In genomic region chr10:129400426-129400825, GRCh38 we compare ENCODE assay signal across 26 cellular contexts.
A peak's percentile ranks its signal among the peaks of the same experiment; 100 is the strongest.
DNase-seq lines count a peak whose midpoint lies in the region; FAIRE-seq and TF ChIP-seq lines count a peak whose summit lies in the region.
"Had no signal": no experiment of that assay in that cellular context is flagged by ENCODE, and none has a peak within 500 bp of the region (broad histone marks: within the 10 kb centered on the region; RNA-seq: fewer than 3 reads in every experiment).

No MANE protein-coding gene starts in this region.

- H3K27me3 ChIP-seq in WERI-Rb-1 (ENCODE audit: insufficient read depth, low read depth, severe bottlenecking) (no peaks in the 10 kb centered on the region), esophagus muscularis mucosa (no peaks in the 10 kb centered on the region), neural progenitor cell (no peaks in the 10 kb centered on the region)
- H3K27me3 ChIP-seq: BLaER1 treated with 17β-estradiol and CSF1 and Interleukin-3, amounts not matched to agents 10 nM and 100 nM had no signal

- FAIRE-seq in frontal cortex (lab: Jason Lieb, UNC): no peak
- FAIRE-seq: A549, GM12878, GM12892, GM18507 had no signal

- H3K4me3 ChIP-seq in WERI-Rb-1 (ENCODE audit: low read depth, low read length) (no peak overlapping the region), esophagus muscularis mucosa (no peak overlapping the region), neural progenitor cell (no peak overlapping the region)
- H3K4me3 ChIP-seq: A549; BLaER1 treated with 17β-estradiol and CSF1 and Interleukin-3, amounts not matched to agents 10 nM and 100 nM; GM12878 had no signal

- no peaks in the 10 kb centered on the region for H3K36me3 Mint-ChIP-seq in neural progenitor cell
- H3K36me3 Mint-ChIP-seq: CD8-positive, alpha-beta T cell had no signal

- no peak overlapping the region for H3K27ac Mint-ChIP-seq in neural progenitor cell
- H3K27ac Mint-ChIP-seq: B cell; CD4-positive, alpha-beta T cell; CD8-positive, alpha-beta T cell had no signal

- no peak overlapping the region for H3K4me3 Mint-ChIP-seq in neural progenitor cell
- H3K4me3 Mint-ChIP-seq: B cell; CD4-positive, alpha-beta T cell; CD8-positive, alpha-beta T cell had no signal

- DNase-seq in NCI-H82 (lab: John Stamatoyannopoulos, UW) (peak; percentile 34), NCI-H82 treated with DMSO at 0.1 percent for 48 hours (lab: John Stamatoyannopoulos, UW; ENCODE audit: unreplicated experiment) (no peak), WERI-Rb-1 (peak; percentile 72), esophagus muscularis mucosa (ENCODE audit: extremely low spot score) (peak; percentile 50), neural progenitor cell (ENCODE audit: low spot score) (peak; percentile 22), frontal cortex (ENCODE audit: low spot score in 2 of 2) (no peak), NCI-H1436 treated with DMSO at 0.1 percent for 48 hours (lab: John Stamatoyannopoulos, UW) (no peak), HK-2 (ENCODE audit: unreplicated experiment) (no peak)
- DNase-seq: AML-193; CD4-positive, alpha-beta T cell; CD8-positive, alpha-beta T cell; DMS 273 treated with DMSO at 0.1 percent for 48 hours; DMS153; DMS53; DMS79; DND-41; EL; GDM1 had no signal

- intact Hi-C loops in esophagus muscularis mucosa (cut with DNase I): no loop called here

- H2AFZ ChIP-seq in neural progenitor cell (replicated peaks): no peak overlapping the region

- WGBS in esophagus muscularis mucosa: 78% methylated on average over 5 of the region's 5 CpGs

- H3K27me3 Mint-ChIP-seq in neural progenitor cell (ENCODE audit: insufficient read depth, low read depth): peaks cover 6% of the 10 kb centered on the region
- H3K27me3 Mint-ChIP-seq: B cell had no signal

- H3K9me3 ChIP-seq in WERI-Rb-1 (ENCODE audit: severe bottlenecking): no peaks in the 10 kb centered on the region
- H3K9me3 ChIP-seq in esophagus muscularis mucosa: no peaks in the 10 kb centered on the region
- H3K9me3 ChIP-seq in neural progenitor cell (ENCODE audit: low read depth): no peaks in the 10 kb centered on the region
- H3K9me3 ChIP-seq: A549 had no signal

- H3K4me1 ChIP-seq in esophagus muscularis mucosa: peaks cover 0 to 4% (median 0%) of the 10 kb centered on the region in 4 donors
- peaks cover 19% of the 10 kb centered on the region for H3K4me1 ChIP-seq in neural progenitor cell
- H3K4me1 ChIP-seq: A549; BLaER1 treated with 17β-estradiol and CSF1 and Interleukin-3, amounts not matched to agents 10 nM and 100 nM had no signal

- H4K20me1 ChIP-seq in neural progenitor cell (ENCODE audit: low read depth): no peaks in the 10 kb centered on the region
- H4K20me1 ChIP-seq: BLaER1 treated with 17β-estradiol and CSF1 and Interleukin-3, amounts not matched to agents 10 nM and 100 nM had no signal

- no peak overlapping the region for H3K9ac ChIP-seq in neural progenitor cell
- H3K9ac ChIP-seq: BLaER1 treated with 17β-estradiol and CSF1 and Interleukin-3, amounts not matched to agents 10 nM and 100 nM had no signal

- no peaks in the 10 kb centered on the region for H3K79me2 ChIP-seq in neural progenitor cell (ENCODE audit: low read depth)

- no peak for TF ChIP-seq EP300 in esophagus muscularis mucosa (IDR thresholded peaks at IDR 0.05)

- 0 out of 2 replicates have a peak, but pooled peaks have one; percentile 7 for TF ChIP-seq CTCF in WERI-Rb-1 (IDR thresholded peaks at IDR 0.05; ENCODE audit: low read depth, low read length)
- no peak for TF ChIP-seq CTCF in esophagus muscularis mucosa (IDR thresholded peaks at IDR 0.05)
- TF ChIP-seq CTCF in neural progenitor cell (IDR thresholded peaks at IDR 0.05): no peak

- no peak overlapping the region for H3K27ac ChIP-seq in WERI-Rb-1
- no peak overlapping the region for H3K27ac ChIP-seq in esophagus muscularis mucosa (replicated peaks in 1 of 4)
- H3K27ac ChIP-seq in neural progenitor cell: no peak overlapping the region
- H3K27ac ChIP-seq: 22Rv1; A549; BLaER1 treated with 17β-estradiol and CSF1 and Interleukin-3, amounts not matched to agents 10 nM and 100 nM; C4-2B had no signal

- no peaks in the 10 kb centered on the region for H3F3A ChIP-seq in neural progenitor cell (ENCODE audit: low read depth)

- H3K4me2 ChIP-seq in neural progenitor cell: no peak overlapping the region
- H3K4me2 ChIP-seq: A549; BLaER1 treated with 17β-estradiol and CSF1 and Interleukin-3, amounts not matched to agents 10 nM and 100 nM had no signal

- H3K9me3 Mint-ChIP-seq in neural progenitor cell: no peaks in the 10 kb centered on the region
- H3K9me3 Mint-ChIP-seq: CD4-positive, alpha-beta T cell; CD8-positive, alpha-beta T cell had no signal

- peaks cover 17% of the 10 kb centered on the region for H3K4me1 Mint-ChIP-seq in neural progenitor cell
- H3K4me1 Mint-ChIP-seq: B cell had no signal

- H3K36me3 ChIP-seq in WERI-Rb-1: no peaks in the 10 kb centered on the region
- no peaks in the 10 kb centered on the region for H3K36me3 ChIP-seq in esophagus muscularis mucosa
- H3K36me3 ChIP-seq in neural progenitor cell: no peaks in the 10 kb centered on the region
- H3K36me3 ChIP-seq: BLaER1 treated with 17β-estradiol and CSF1 and Interleukin-3, amounts not matched to agents 10 nM and 100 nM had no signal

- no peak for TF ChIP-seq POLR2A in esophagus muscularis mucosa (IDR thresholded peaks at IDR 0.05; ENCODE audit: low read depth)

Comparison
In these comparisons a context has a peak if more than half of its experiments do, and no peak if none do; other contexts are left out.
1. DNase-seq: peak in NCI-H82 (single experiment), WERI-Rb-1 (single experiment), esophagus muscularis mucosa (single experiment) and neural progenitor cell (single experiment); none in NCI-H82 treated with DMSO at 0.1 percent for 48 hours (single experiment), frontal cortex (0 of 2), NCI-H1436 treated with DMSO at 0.1 percent for 48 hours (single experiment) and HK-2 (single experiment).